Comparison of ENCODE assay signal across 9 cellular contexts in the genomic region with DNA sequence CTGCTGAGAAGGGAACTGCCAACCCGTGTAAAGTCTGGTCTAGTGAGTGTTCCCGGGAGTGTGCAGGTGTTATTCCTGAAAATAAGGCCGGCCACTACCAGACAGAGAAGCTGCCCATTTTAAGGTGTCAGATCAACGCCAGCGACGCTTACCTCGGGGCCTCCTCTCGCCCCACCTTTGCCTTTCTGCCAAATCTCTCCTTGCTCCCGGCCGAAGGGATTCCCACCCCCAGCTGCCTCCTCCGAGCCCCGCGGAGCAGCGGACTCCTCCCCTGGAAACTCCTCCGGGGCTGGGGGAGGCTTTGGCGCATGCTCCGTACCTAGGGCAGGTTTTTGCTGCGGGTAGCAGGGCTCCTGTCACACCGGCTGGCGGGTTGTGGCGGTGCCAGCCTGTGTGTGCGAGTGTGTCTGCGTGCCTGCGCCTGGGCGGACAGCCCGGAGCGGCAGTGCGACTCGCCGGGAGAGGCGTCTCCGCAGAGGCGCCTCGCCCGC. TPM values are rescaled to one million over a fixed set of nuclear protein-coding genes. Genes with fewer than 3 reads are reported as not detected.
DNase-seq lines count a peak whose midpoint lies in the region; ATAC-seq and TF ChIP-seq lines count a peak whose summit lies in the region.
"Had no signal": no experiment of that assay in that cellular context is flagged by ENCODE, and none has a peak within 500 bp of the region (broad histone marks: within the 10 kb centered on the region; RNA-seq: fewer than 3 reads in every experiment).

A gene (plus strand): TSS at position 359 of the 491 bp plus-strand sequence.

- H3K4me3 ChIP-seq in GM12864 (ENCODE audit: low read depth, low read length) (peak within 1 kb of the TSS; percentile 49), mucosa of descending colon (no peak within 1 kb of the TSS)

- peak; percentile 37 for ATAC-seq in HG02588 (IDR thresholded peaks at IDR 0.05; ENCODE audit: unreplicated experiment)
- peak; percentile 60 for ATAC-seq in mucosa of descending colon

- TF ChIP-seq CTCF in GM12864 (IDR thresholded peaks at IDR 0.05; ENCODE audit: low read depth, low read length, missing control alignments) (no peak), endothelial cell (IDR thresholded peaks at IDR 0.05; ENCODE audit: unreplicated experiment) (no peak), mucosa of descending colon (IDR thresholded peaks at IDR 0.05) (no peak)

- CTCF ChIA-PET in activated naive CD4-positive, alpha-beta T cell treated with anti-CD3 and anti-CD28 coated beads for 36 hours (lab: Charles Lee), result no interaction called here

- peak within 1 kb of the TSS; percentile 67 for H3K27ac Mint-ChIP-seq in endothelial cell (ENCODE audit: unreplicated experiment)
- H3K27ac Mint-ChIP-seq in activated naive CD4-positive, alpha-beta T cell treated with anti-CD3 and anti-CD28 coated beads for 36 hours, result no peak within 1 kb of the TSS

- peaks cover 10% of the 10 kb centered on the region for H3K4me1 ChIP-seq in mucosa of descending colon (ENCODE audit: low read depth)

- H3K27me3 Mint-ChIP-seq in endothelial cell (ENCODE audit: unreplicated experiment), result peaks cover 18% of the 10 kb centered on the region
- peaks cover 59% of the 10 kb centered on the region for H3K27me3 Mint-ChIP-seq in activated naive CD4-positive, alpha-beta T cell treated with anti-CD3 and anti-CD28 coated beads for 36 hours (ENCODE audit: low read depth)

- no peak for DNase-seq in GM12864 (ENCODE audit: low read depth)
- peak; percentile 77 for DNase-seq in NCI-H69 (lab: John Stamatoyannopoulos, UW)
- peak; percentile 40 for DNase-seq in endothelial cell (ENCODE audit: low spot score)
- peak in 2 of 3 donors; percentile 28 to 32 for DNase-seq in mucosa of descending colon
- DNase-seq in activated naive CD4-positive, alpha-beta T cell treated with anti-CD3 and anti-CD28 coated beads for 36 hours, result no peak
- DNase-seq in GOT3 (lab: John Stamatoyannopoulos, UW), result no peak
- no peak for DNase-seq in activated naive CD4-positive, alpha-beta T cell treated with anti-CD3 and anti-CD28 coated beads, Interleukin-2, amount 50 U/mL, for 16 hours

- H3K4me1 Mint-ChIP-seq in endothelial cell (ENCODE audit: unreplicated experiment), result peaks cover 58% of the 10 kb centered on the region
- H3K4me1 Mint-ChIP-seq in activated naive CD4-positive, alpha-beta T cell treated with anti-CD3 and anti-CD28 coated beads for 36 hours (ENCODE audit: low read depth), result peaks cover 2% of the 10 kb centered on the region

- H3K9me3 Mint-ChIP-seq in endothelial cell (ENCODE audit: unreplicated experiment), result no peaks in the 10 kb centered on the region
- peaks cover 2% of the 10 kb centered on the region for H3K9me3 Mint-ChIP-seq in activated naive CD4-positive, alpha-beta T cell treated with anti-CD3 and anti-CD28 coated beads for 36 hours

- H3K36me3 ChIP-seq in mucosa of descending colon (ENCODE audit: low read depth), result no peaks in the 10 kb centered on the region

- intact Hi-C loops in mucosa of descending colon (cut with DNase I, micrococcal nuclease), result no loop called here
- intact Hi-C loops in activated naive CD4-positive, alpha-beta T cell treated with anti-CD3 and anti-CD28 coated beads for 36 hours (cut with micrococcal nuclease), result no loop called here

- no peaks in the 10 kb centered on the region for H3K9me3 ChIP-seq in mucosa of descending colon

- peaks cover 4% of the 10 kb centered on the region for H3K36me3 Mint-ChIP-seq in endothelial cell (ENCODE audit: low read depth, unreplicated experiment)
- peaks cover 1% of the 10 kb centered on the region for H3K36me3 Mint-ChIP-seq in activated naive CD4-positive, alpha-beta T cell treated with anti-CD3 and anti-CD28 coated beads for 36 hours (ENCODE audit: low read depth)

- peak within 1 kb of the TSS; percentile 90 for H3K4me3 Mint-ChIP-seq in endothelial cell (ENCODE audit: unreplicated experiment)
- no peak within 1 kb of the TSS for H3K4me3 Mint-ChIP-seq in activated naive CD4-positive, alpha-beta T cell treated with anti-CD3 and anti-CD28 coated beads for 36 hours

RNA-seq across cellular contexts. Expression of the gene that starts here (rescaled TPM):
- total RNA-seq in endothelial cell (ENCODE audit: unreplicated experiment) (1.9 TPM), mucosa of descending colon (under 1 TPM in 2 of 3 donors, not detected in 1; 0.14 to 0.89 TPM)
- total RNA-seq in activated naive CD4-positive, alpha-beta T cell treated with anti-CD3 and anti-CD28 coated beads for 36 hours, result not detected
- total RNA-seq: T-helper 2 cell treated with Interferon-gamma antibody and Interleukin-4, amounts not matched to agents 100 ng/mL and 5 ng/mL, for 36 hours had no signal

Comparison
In these comparisons a context has a peak if more than half of its experiments do, and no peak if none do; other contexts are left out.
1. Peak in DNase-seq and ATAC-seq in mucosa of descending colon; RNA of the gene not detected or under 1 TPM.
2. DNase-seq: peak in NCI-H69 (single experiment) and endothelial cell (single experiment); none in GM12864 (single experiment), activated naive CD4-positive, alpha-beta T cell treated with anti-CD3 and anti-CD28 coated beads for 36 hours (single experiment), GOT3 (single experiment) and activated naive CD4-positive, alpha-beta T cell treated with anti-CD3 and anti-CD28 coated beads, Interleukin-2, amount 50 U/mL, for 16 hours (single experiment).